Comparison of ENCODE assay signal across 1 cellular context in the genomic region with DNA sequence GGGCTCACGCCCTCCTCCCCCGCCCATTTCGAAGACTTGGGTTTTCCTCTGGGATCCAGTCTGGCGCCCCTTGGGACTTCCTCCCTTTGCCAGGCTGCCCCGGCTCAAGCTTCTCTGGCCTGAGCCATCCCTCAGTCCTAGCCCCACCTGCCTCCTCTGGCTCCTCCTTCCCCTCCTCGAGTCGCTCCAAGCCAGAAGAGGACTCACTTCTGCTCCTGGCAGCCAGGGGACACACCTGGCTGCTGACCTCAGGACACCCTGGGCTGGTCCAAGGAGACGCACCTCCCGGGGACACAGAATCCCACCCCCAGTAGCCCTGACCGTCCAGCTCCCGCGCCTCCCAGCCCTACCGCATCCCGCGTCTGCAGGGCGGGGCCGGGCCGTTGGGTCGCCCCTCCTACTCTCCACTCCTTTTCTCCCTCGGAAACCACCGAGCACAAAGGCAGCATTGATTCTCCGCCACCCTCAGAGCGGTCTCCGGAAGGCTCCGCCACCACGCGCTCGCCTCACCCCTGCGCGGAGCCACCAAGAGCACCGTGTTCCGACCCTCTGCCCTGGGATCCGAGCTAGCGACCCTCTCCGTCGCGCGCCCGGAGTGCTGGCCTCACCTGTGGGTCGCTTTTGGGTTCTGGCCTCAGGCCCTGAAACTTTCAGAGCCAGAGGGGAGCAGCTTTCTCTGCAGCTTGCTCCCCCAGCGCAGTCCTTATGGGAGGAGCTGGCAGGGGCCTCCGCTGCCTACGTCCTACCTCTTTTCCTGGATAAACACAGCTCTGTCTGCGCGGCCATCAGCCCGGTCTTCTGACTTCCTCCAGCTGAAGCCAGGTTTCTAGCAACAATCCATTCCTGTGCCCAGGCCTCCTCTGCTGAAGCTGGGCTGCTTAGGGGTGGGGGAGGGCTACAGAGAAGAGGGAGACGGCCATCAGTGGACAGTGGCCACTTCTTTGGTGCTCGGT.
TF ChIP-seq lines count a peak whose summit lies in the region.

Gene C2CD4D (minus strand): TSS at position 364 of the 953 bp plus-strand sequence. CDS start 831 bp downstream, outside the sequence.

TF ChIP-seq in HepG2, 621 proteins besides CTCF, POLR2A, EP300 and RAD21 (continued from another document and continues in another):
- TF ChIP-seq, protein P1, sequence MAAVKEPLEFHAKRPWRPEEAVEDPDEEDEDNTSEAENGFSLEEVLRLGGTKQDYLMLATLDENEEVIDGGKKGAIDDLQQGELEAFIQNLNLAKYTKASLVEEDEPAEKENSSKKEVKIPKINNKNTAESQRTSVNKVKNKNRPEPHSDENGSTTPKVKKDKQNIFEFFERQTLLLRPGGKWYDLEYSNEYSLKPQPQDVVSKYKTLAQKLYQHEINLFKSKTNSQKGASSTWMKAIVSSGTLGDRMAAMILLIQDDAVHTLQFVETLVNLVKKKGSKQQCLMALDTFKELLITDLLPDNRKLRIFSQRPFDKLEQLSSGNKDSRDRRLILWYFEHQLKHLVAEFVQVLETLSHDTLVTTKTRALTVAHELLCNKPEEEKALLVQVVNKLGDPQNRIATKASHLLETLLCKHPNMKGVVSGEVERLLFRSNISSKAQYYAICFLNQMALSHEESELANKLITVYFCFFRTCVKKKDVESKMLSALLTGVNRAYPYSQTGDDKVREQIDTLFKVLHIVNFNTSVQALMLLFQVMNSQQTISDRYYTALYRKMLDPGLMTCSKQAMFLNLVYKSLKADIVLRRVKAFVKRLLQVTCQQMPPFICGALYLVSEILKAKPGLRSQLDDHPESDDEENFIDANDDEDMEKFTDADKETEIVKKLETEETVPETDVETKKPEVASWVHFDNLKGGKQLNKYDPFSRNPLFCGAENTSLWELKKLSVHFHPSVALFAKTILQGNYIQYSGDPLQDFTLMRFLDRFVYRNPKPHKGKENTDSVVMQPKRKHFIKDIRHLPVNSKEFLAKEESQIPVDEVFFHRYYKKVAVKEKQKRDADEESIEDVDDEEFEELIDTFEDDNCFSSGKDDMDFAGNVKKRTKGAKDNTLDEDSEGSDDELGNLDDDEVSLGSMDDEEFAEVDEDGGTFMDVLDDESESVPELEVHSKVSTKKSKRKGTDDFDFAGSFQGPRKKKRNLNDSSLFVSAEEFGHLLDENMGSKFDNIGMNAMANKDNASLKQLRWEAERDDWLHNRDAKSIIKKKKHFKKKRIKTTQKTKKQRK (IDR thresholded peaks at IDR 0.05; ENCODE audit: low read length), result no peak
- TF ChIP-seq ZBTB4 (CRISPR knock-in tag; IDR thresholded peaks at IDR 0.05; ENCODE audit: borderline replicate concordance) (0 out of 2 replicates have a peak, but pooled peaks have one; percentile 39), ELF1 (CRISPR knock-in tag; IDR thresholded peaks at IDR 0.05) (0 out of 2 replicates have a peak, but pooled peaks have one; percentile 23), ARHGAP35 (CRISPR knock-in tag; IDR thresholded peaks at IDR 0.05; ENCODE audit: borderline replicate concordance) (no peak), NCOA2 (CRISPR knock-in tag; IDR thresholded peaks at IDR 0.05) (no peak), ZGPAT (CRISPR knock-in tag; IDR thresholded peaks at IDR 0.05) (peak; percentile 59; the same call in 1 of the 2 replicates), ZBTB38 (CRISPR knock-in tag; IDR thresholded peaks at IDR 0.05) (peak; percentile 73), PHF8 (CRISPR knock-in tag; IDR thresholded peaks at IDR 0.05) (peak; percentile 51; the same call in 1 of the 2 replicates), ZNF10 (CRISPR knock-in tag; IDR thresholded peaks at IDR 0.05; ENCODE audit: borderline replicate concordance, low read depth) (no peak), SRSF4 (IDR thresholded peaks at IDR 0.05; ENCODE audit: low read depth, low read length, poor library complexity, severe bottlenecking) (no peak), ONECUT2 (CRISPR knock-in tag; IDR thresholded peaks at IDR 0.05) (no peak), ZNF34 (CRISPR knock-in tag; IDR thresholded peaks at IDR 0.05; ENCODE audit: borderline replicate concordance) (no peak), ZBTB8A (CRISPR knock-in tag; IDR thresholded peaks at IDR 0.05; ENCODE audit: borderline replicate concordance, low read depth) (no peak), ZNF280B (CRISPR knock-in tag; IDR thresholded peaks at IDR 0.05; ENCODE audit: borderline replicate concordance) (peak; percentile 94), SP5 (CRISPR knock-in tag; IDR thresholded peaks at IDR 0.05; ENCODE audit: borderline replicate concordance, low read depth) (peak; percentile 58; the same call in 1 of the 2 replicates), KMT2B (CRISPR knock-in tag; IDR thresholded peaks at IDR 0.05) (0 out of 2 replicates have a peak, but pooled peaks have one; percentile 30), ZNF33B (CRISPR knock-in tag; IDR thresholded peaks at IDR 0.05) (no peak), SNAPC2 (CRISPR knock-in tag; IDR thresholded peaks at IDR 0.05) (peak; percentile 34; the same call in 1 of the 2 replicates), ZSCAN29 (CRISPR knock-in tag; conservative IDR thresholded peaks at IDR 0.05) (no peak), ZNF567 (CRISPR knock-in tag; IDR thresholded peaks at IDR 0.05; ENCODE audit: borderline replicate concordance) (no peak), SOX13 (IDR thresholded peaks at IDR 0.05) (no peak), SOX13 (CRISPR knock-in tag; conservative IDR thresholded peaks at IDR 0.05 in 1 of 2, IDR thresholded peaks at IDR 0.05 in 1 of 2) (peak in 1 of 2 experiments; percentile 43; a peak in 1 of 4 replicates), GMEB2 (CRISPR knock-in tag; IDR thresholded peaks at IDR 0.05; ENCODE audit: low read depth) (no peak), POLR2G (IDR thresholded peaks at IDR 0.05; ENCODE audit: low read depth, low read length) (peak; percentile 84), BORCS8-MEF2B (CRISPR knock-in tag; IDR thresholded peaks at IDR 0.05) (0 out of 2 replicates have a peak, but pooled peaks have one; percentile 31), PCBP2 (optimal IDR thresholded peaks at IDR 0.05; ENCODE audit: low read depth, low read length, poor library complexity, severe bottlenecking) (no peak), YY1 (IDR thresholded peaks at IDR 0.05; ENCODE audit: insufficient read depth, insufficient replicate concordance, low read depth, low read length) (no peak), KDM5B (CRISPR knock-in tag; IDR thresholded peaks at IDR 0.05; ENCODE audit: borderline replicate concordance) (peak; percentile 55; the same call in 1 of the 2 replicates), ZNF253 (CRISPR knock-in tag; IDR thresholded peaks at IDR 0.05; ENCODE audit: borderline replicate concordance) (no peak), ZSCAN25 (CRISPR knock-in tag; IDR thresholded peaks at IDR 0.05) (peak; percentile 100)
- TF ChIP-seq, protein P2, sequence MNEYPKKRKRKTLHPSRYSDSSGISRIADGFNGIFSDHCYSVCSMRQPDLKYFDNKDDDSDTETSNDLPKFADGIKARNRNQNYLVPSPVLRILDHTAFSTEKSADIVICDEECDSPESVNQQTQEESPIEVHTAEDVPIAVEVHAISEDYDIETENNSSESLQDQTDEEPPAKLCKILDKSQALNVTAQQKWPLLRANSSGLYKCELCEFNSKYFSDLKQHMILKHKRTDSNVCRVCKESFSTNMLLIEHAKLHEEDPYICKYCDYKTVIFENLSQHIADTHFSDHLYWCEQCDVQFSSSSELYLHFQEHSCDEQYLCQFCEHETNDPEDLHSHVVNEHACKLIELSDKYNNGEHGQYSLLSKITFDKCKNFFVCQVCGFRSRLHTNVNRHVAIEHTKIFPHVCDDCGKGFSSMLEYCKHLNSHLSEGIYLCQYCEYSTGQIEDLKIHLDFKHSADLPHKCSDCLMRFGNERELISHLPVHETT (CRISPR knock-in tag; conservative IDR thresholded peaks at IDR 0.05), result no peak
- TF ChIP-seq, protein P3, sequence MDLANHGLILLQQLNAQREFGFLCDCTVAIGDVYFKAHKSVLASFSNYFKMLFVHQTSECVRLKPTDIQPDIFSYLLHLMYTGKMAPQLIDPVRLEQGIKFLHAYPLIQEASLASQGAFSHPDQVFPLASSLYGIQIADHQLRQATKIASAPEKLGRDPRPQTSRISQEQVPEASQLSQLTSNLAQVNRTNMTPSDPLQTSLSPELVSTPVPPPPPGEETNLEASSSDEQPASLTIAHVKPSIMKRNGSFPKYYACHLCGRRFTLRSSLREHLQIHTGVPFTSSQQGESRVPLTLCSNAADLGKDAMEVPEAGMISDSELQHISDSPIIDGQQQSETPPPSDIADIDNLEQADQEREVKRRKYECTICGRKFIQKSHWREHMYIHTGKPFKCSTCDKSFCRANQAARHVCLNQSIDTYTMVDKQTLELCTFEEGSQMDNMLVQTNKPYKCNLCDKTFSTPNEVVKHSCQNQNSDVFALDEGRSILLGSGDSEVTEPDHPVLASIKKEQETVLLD (CRISPR knock-in tag; IDR thresholded peaks at IDR 0.05; ENCODE audit: low read depth), result no peak
- TF ChIP-seq, protein P4, sequence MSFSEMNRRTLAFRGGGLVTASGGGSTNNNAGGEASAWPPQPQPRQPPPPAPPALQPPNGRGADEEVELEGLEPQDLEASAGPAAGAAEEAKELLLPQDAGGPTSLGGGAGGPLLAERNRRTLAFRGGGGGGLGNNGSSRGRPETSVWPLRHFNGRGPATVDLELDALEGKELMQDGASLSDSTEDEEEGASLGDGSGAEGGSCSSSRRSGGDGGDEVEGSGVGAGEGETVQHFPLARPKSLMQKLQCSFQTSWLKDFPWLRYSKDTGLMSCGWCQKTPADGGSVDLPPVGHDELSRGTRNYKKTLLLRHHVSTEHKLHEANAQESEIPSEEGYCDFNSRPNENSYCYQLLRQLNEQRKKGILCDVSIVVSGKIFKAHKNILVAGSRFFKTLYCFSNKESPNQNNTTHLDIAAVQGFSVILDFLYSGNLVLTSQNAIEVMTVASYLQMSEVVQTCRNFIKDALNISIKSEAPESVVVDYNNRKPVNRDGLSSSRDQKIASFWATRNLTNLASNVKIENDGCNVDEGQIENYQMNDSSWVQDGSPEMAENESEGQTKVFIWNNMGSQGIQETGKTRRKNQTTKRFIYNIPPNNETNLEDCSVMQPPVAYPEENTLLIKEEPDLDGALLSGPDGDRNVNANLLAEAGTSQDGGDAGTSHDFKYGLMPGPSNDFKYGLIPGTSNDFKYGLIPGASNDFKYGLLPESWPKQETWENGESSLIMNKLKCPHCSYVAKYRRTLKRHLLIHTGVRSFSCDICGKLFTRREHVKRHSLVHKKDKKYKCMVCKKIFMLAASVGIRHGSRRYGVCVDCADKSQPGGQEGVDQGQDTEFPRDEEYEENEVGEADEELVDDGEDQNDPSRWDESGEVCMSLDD (CRISPR knock-in tag; IDR thresholded peaks at IDR 0.05; ENCODE audit: borderline replicate concordance), result no peak
- TF ChIP-seq, protein P5, sequence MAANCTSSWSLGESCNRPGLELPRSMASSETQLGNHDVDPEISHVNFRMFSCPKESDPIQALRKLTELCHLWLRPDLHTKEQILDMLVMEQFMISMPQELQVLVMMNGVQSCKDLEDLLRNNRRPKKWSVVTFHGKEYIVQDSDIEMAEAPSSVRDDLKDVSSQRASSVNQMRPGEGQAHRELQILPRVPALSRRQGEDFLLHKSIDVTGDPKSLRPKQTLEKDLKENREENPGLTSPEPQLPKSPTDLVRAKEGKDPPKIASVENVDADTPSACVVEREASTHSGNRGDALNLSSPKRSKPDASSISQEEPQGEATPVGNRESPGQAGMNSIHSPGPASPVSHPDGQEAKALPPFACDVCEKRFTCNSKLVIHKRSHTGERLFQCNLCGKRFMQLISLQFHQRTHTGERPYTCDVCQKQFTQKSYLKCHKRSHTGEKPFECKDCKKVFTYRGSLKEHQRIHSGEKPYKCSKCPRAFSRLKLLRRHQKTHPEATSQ (CRISPR knock-in tag; IDR thresholded peaks at IDR 0.05; ENCODE audit: borderline replicate concordance), result peak; percentile 82; the same call in 1 of the 2 replicates
